23 cellular contexts compared by ENCODE assay signal in the genomic region with DNA sequence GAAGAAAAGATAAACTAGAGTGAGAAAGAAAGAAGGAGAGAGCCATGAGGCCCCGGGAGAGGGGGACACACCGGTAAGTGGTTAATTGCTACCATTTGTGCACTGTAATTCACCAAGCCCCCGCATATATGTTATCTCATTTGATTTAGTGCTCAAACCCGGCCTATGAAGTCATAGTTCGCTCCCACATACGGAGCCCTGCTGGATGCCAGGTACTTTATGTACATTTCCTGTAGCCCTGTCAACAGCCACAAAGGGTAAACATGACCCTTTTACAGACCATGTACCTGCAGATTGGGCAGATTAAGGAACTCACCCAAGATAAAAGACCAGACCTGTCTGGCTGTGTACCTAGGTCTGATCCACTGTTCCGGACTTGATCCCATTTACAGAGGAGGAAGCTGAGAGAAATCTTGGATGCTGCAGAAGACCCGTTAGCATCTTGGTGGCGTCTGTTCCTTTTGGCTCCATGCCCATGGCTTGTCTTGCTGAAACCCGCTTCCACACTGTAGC. TPM values are rescaled to one million over a fixed set of nuclear protein-coding genes. Genes with fewer than 3 reads are reported as not detected.
"Had no signal": no experiment of that assay in that cellular context is flagged by ENCODE, and none has a peak within 500 bp of the region (broad histone marks: within the 10 kb centered on the region; RNA-seq: fewer than 3 reads in every experiment).

No MANE protein-coding gene starts in this region.

- DNase-seq: activated B cell treated with CpG ODN at 0.5 μM for 24 hours; activated CD4-positive, alpha-beta T cell treated with anti-CD3 and anti-CD28 coated beads, Interleukin-2, amount 10 ng/mL, durations not matched to agents 24 days and 14 days; activated CD8-positive, alpha-beta memory T cell treated with anti-CD3 and anti-CD28 coated beads, Interleukin-2, amount 50 U/mL, for 48 hours; activated CD8-positive, alpha-beta T cell treated with anti-CD3 and anti-CD28 coated beads, Interleukin-2, amount 10 ng/mL, durations not matched to agents 7 days and 5 days; activated gamma-delta T cell treated with Interleukin-2 at 50 U/mL for 16 hours; activated T-cell treated with anti-CD3 and anti-CD28 coated beads, Interleukin-2, amount 50 U/mL, for 72 hours; amniotic stem cell; caudate nucleus; effector CD4-positive, alpha-beta T cell; hippocampal formation; mesenchymal stem cell; right cardiac atrium; small intestine; stimulated activated CD4-positive, alpha-beta T cell treated with anti-CD3 and anti-CD28 coated beads, Interleukin-4, amount 100 ng/mL, for 24 hours; stimulated activated naive CD4-positive, alpha-beta T cell had no signal

- H3K27ac ChIP-seq: coronary artery, esophagus muscularis mucosa, prostate gland, tibial nerve had no signal

- H3K9me3 Mint-ChIP-seq: activated B cell treated with CpG ODN at 0.5 μM for 24 hours; activated CD4-positive, alpha-beta T cell treated with anti-CD3 and anti-CD28 coated beads, Interleukin-2, amount 10 ng/mL, durations not matched to agents 24 days and 14 days; activated T-cell treated with anti-CD3 and anti-CD28 coated beads, Interleukin-2, amount 50 U/mL, for 72 hours; natural killer cell treated with Interleukin-12 subunit alpha and Interleukin-12 subunit beta and Interleukin-15 and Interleukin-18, amount 100 ng/mL, for 72 hours; T-helper 1 cell treated with Interleukin-12 subunit alpha and Interleukin-12 subunit beta and Interleukin-4 antibody, amounts not matched to agents 30 μg/mL and 1 μg/mL, for 36 hours had no signal

- H3K9me3 ChIP-seq: esophagus muscularis mucosa, prostate gland, tibial nerve had no signal

- H3K4me3 Mint-ChIP-seq: activated B cell treated with CpG ODN at 0.5 μM for 24 hours; activated CD4-positive, alpha-beta T cell treated with anti-CD3 and anti-CD28 coated beads, Interleukin-2, amount 10 ng/mL, durations not matched to agents 24 days and 14 days; activated CD8-positive, alpha-beta T cell treated with anti-CD3 and anti-CD28 coated beads, Interleukin-2, amount 10 ng/mL, durations not matched to agents 7 days and 5 days; activated naive CD8-positive, alpha-beta T cell; activated T-cell treated with anti-CD3 and anti-CD28 coated beads, Interleukin-2, amount 50 U/mL, for 72 hours; natural killer cell treated with Interleukin-12 subunit alpha and Interleukin-12 subunit beta and Interleukin-15 and Interleukin-18, amount 100 ng/mL, for 72 hours; T-helper 1 cell treated with Interleukin-12 subunit alpha and Interleukin-12 subunit beta and Interleukin-4 antibody, amounts not matched to agents 30 μg/mL and 1 μg/mL, for 36 hours had no signal

- H3K36me3 ChIP-seq: esophagus muscularis mucosa, prostate gland, tibial nerve had no signal

- H3K4me3 ChIP-seq: coronary artery, esophagus muscularis mucosa, prostate gland, tibial nerve had no signal

- H3K36me3 Mint-ChIP-seq: activated naive CD8-positive, alpha-beta T cell; natural killer cell treated with Interleukin-12 subunit alpha and Interleukin-12 subunit beta and Interleukin-15 and Interleukin-18, amount 100 ng/mL, for 72 hours had no signal

- H3K4me1 Mint-ChIP-seq: activated B cell treated with CpG ODN at 0.5 μM for 24 hours had no signal

- H3K4me1 ChIP-seq: esophagus muscularis mucosa, prostate gland, tibial nerve had no signal

- H3K27ac Mint-ChIP-seq: activated B cell treated with CpG ODN at 0.5 μM for 24 hours; activated CD4-positive, alpha-beta T cell treated with anti-CD3 and anti-CD28 coated beads, Interleukin-2, amount 10 ng/mL, durations not matched to agents 24 days and 14 days; activated CD8-positive, alpha-beta T cell treated with anti-CD3 and anti-CD28 coated beads, Interleukin-2, amount 10 ng/mL, durations not matched to agents 7 days and 5 days; activated naive CD8-positive, alpha-beta T cell; activated T-cell treated with anti-CD3 and anti-CD28 coated beads, Interleukin-2, amount 50 U/mL, for 72 hours; natural killer cell treated with Interleukin-12 subunit alpha and Interleukin-12 subunit beta and Interleukin-15 and Interleukin-18, amount 100 ng/mL, for 72 hours; T-helper 1 cell treated with Interleukin-12 subunit alpha and Interleukin-12 subunit beta and Interleukin-4 antibody, amounts not matched to agents 30 μg/mL and 1 μg/mL, for 36 hours had no signal

- ATAC-seq: activated CD8-positive, alpha-beta T cell treated with anti-CD3 and anti-CD28 coated beads, Interleukin-2, amount 10 ng/mL, durations not matched to agents 7 days and 5 days; activated T-cell treated with anti-CD3 and anti-CD28 coated beads, Interleukin-2, amount 50 U/mL, for 72 hours; natural killer cell treated with Interleukin-12 subunit alpha and Interleukin-12 subunit beta and Interleukin-15 and Interleukin-18, amount 100 ng/mL, for 72 hours; right cardiac atrium had no signal

RNA-seq across cellular contexts. Expression of gene FAM241B, which starts 32.2 kb away (rescaled TPM):
- total RNA-seq: fibroblast of villous mesenchyme had no signal
